Comparison of ENCODE assay signal across 1 cellular context in genomic region chr1:42958488-42959317, GRCh38.
TF ChIP-seq lines count a peak whose summit lies in the region.

Gene SLC2A1, minus strand, starts transcription at chr1:42958868. Its CDS starts 217 bp downstream, at chr1:42958651.

TF ChIP-seq in HepG2, 621 proteins besides CTCF, POLR2A, EP300 and RAD21 (continued from another document):
- TF ChIP-seq ZNF280B (CRISPR knock-in tag; IDR thresholded peaks at IDR 0.05; ENCODE audit: borderline replicate concordance) = no peak; the same call in 1 of the 2 replicates
- TF ChIP-seq ZNF138 (CRISPR knock-in tag; IDR thresholded peaks at IDR 0.05; ENCODE audit: low read depth) = no peak
- no peak for TF ChIP-seq ZBTB33 (CRISPR knock-in tag; IDR thresholded peaks at IDR 0.05)
- 0 out of 2 replicates have a peak, but pooled peaks have one; percentile 51 for TF ChIP-seq ZNF367 (CRISPR knock-in tag; IDR thresholded peaks at IDR 0.05; ENCODE audit: borderline replicate concordance)
- no peak for TF ChIP-seq TMF1 (CRISPR knock-in tag; IDR thresholded peaks at IDR 0.05; ENCODE audit: low read depth)
- TF ChIP-seq ZBTB26 (CRISPR knock-in tag; IDR thresholded peaks at IDR 0.05; ENCODE audit: borderline replicate concordance) = peak; percentile 77; the same call in 1 of the 2 replicates
- no peak for TF ChIP-seq STAT5B (CRISPR knock-in tag; IDR thresholded peaks at IDR 0.05)
- peak; percentile 59; the same call in 1 of the 2 replicates for TF ChIP-seq ZNF3 (CRISPR knock-in tag; IDR thresholded peaks at IDR 0.05)
- no peak for TF ChIP-seq HCFC1 (IDR thresholded peaks at IDR 0.05; ENCODE audit: low read depth, low read length)
- TF ChIP-seq SNAPC5 (CRISPR knock-in tag; IDR thresholded peaks at IDR 0.05; ENCODE audit: borderline replicate concordance) = no peak
- no peak for TF ChIP-seq ZNF484 (CRISPR knock-in tag; IDR thresholded peaks at IDR 0.05; ENCODE audit: borderline replicate concordance, low read depth)
- TF ChIP-seq ARID5B (CRISPR knock-in tag; IDR thresholded peaks at IDR 0.05) = peak; percentile 22; the same call in 1 of the 2 replicates
- TF ChIP-seq PAWR (CRISPR knock-in tag; IDR thresholded peaks at IDR 0.05; ENCODE audit: borderline replicate concordance) = no peak
- peak; percentile 2; the same call in 1 of the 2 replicates for TF ChIP-seq PITX1 (CRISPR knock-in tag; IDR thresholded peaks at IDR 0.05)
- TF ChIP-seq ZNF451 (CRISPR knock-in tag; IDR thresholded peaks at IDR 0.05) = peak; percentile 91
- TF ChIP-seq, protein P1, sequence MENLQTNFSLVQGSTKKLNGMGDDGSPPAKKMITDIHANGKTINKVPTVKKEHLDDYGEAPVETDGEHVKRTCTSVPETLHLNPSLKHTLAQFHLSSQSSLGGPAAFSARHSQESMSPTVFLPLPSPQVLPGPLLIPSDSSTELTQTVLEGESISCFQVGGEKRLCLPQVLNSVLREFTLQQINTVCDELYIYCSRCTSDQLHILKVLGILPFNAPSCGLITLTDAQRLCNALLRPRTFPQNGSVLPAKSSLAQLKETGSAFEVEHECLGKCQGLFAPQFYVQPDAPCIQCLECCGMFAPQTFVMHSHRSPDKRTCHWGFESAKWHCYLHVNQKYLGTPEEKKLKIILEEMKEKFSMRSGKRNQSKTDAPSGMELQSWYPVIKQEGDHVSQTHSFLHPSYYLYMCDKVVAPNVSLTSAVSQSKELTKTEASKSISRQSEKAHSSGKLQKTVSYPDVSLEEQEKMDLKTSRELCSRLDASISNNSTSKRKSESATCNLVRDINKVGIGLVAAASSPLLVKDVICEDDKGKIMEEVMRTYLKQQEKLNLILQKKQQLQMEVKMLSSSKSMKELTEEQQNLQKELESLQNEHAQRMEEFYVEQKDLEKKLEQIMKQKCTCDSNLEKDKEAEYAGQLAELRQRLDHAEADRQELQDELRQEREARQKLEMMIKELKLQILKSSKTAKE (CRISPR knock-in tag; IDR thresholded peaks at IDR 0.05; ENCODE audit: borderline replicate concordance) = peak; percentile 43; the same call in 1 of the 2 replicates
- TF ChIP-seq CENPT (CRISPR knock-in tag; IDR thresholded peaks at IDR 0.05; ENCODE audit: low read depth) = no peak
- no peak for TF ChIP-seq NFATC3 (CRISPR knock-in tag; IDR thresholded peaks at IDR 0.05)
- no peak; the same call in none of the 2 replicates for TF ChIP-seq ZNF205 (CRISPR knock-in tag; IDR thresholded peaks at IDR 0.05)
- no peak for TF ChIP-seq CBX2 (IDR thresholded peaks at IDR 0.05; ENCODE audit: low read depth, low read length)
- TF ChIP-seq CBX2 (CRISPR knock-in tag; IDR thresholded peaks at IDR 0.05; ENCODE audit: low read depth) = no peak
